1 cellular context compared by ENCODE assay signal in genomic region chr9:120915854-120916495, GRCh38.
TF ChIP-seq lines count a peak whose summit lies in the region.

No MANE protein-coding gene starts in this region.

TF ChIP-seq in WTC11, 78 proteins besides CTCF, POLR2A, EP300 and RAD21 (continued from another document):
- TF ChIP-seq IRF1 (CRISPR knock-in tag; IDR thresholded peaks at IDR 0.05) (no peak), E2F4 (CRISPR knock-in tag; IDR thresholded peaks at IDR 0.05; ENCODE audit: borderline replicate concordance, low read depth) (no peak), FOXK1 (CRISPR knock-in tag; IDR thresholded peaks at IDR 0.05) (no peak), ZBTB43 (CRISPR knock-in tag; IDR thresholded peaks at IDR 0.05) (no peak), TEAD1 (CRISPR knock-in tag; IDR thresholded peaks at IDR 0.05) (no peak), USF1 (CRISPR knock-in tag; IDR thresholded peaks at IDR 0.05) (no peak), NR3C1 (CRISPR knock-in tag; conservative IDR thresholded peaks at IDR 0.05; ENCODE audit: low read depth) (no peak), IRF2 (CRISPR knock-in tag; IDR thresholded peaks at IDR 0.05; ENCODE audit: borderline replicate concordance, low read depth) (no peak), MYBL2 (CRISPR knock-in tag; IDR thresholded peaks at IDR 0.05) (no peak), NFATC4 (CRISPR knock-in tag; IDR thresholded peaks at IDR 0.05) (no peak)
